Comparison of ENCODE assay signal across 8 cellular contexts in the genomic region with DNA sequence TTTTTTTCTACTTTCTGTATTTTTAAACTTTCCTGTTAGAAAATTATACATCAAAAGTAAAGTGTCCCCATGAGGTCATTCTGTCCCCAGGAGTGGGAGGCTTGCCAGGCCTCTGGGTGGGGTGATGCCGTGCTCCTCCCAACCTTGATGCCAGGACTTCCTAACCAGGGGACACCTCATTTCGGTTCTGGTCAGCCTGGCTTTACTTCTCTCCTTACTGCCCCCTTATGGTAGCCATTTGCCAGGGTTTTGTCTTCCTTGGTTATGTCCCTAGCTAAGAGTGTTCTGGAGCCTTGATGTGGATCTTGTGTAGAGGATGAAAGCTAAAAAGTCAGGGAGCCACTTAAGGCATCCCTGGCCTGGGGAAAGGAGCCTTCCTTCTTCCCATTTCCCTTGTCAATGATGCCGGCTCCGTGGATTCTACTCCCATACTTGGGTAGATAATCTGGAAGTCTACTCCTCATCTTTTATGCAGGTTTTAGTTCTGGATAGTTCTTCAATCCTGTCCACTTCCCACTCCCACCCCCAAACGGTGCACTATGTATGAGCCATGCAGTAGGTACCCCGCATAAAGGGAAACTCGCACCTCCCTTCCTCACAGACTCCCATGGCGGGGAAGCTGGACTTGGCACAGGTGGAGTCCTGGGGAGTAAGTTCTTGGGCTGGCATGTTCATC.
DNase-seq lines count a peak whose midpoint lies in the region; ATAC-seq and TF ChIP-seq lines count a peak whose summit lies in the region.

No MANE protein-coding gene starts in this region.

- intact Hi-C loops in left ventricle myocardium inferior (cut with micrococcal nuclease) (no loop called here), sciatic nerve (cut with DNase I) (no loop called here)
- intact Hi-C loops in CD8-positive, alpha-beta T cell (cut with DNase I, micrococcal nuclease): loop anchor here in 1 of 2 experiments (5.0 kb wide), 1 partner anchor 329 kb away; no protein-coding TSS in a partner anchor

- no peak overlapping the region for H3K27ac ChIP-seq in MM.1S (ENCODE audit: low read length)
- no peak overlapping the region for H3K27ac ChIP-seq in left ventricle myocardium inferior (replicated peaks)
- H3K27ac ChIP-seq in CD8-positive, alpha-beta T cell (ENCODE audit: low read depth, low read length): no peak overlapping the region

- H3K27ac Mint-ChIP-seq in activated T-helper 17 cell treated with anti-CD3 and anti-CD28 coated beads, Interleukin-2, amount 50 U/mL, for 72 hours: no peak overlapping the region
- no peak overlapping the region for H3K27ac Mint-ChIP-seq in CD8-positive, alpha-beta T cell

- H3K9me2 ChIP-seq in MM.1S (replicated peaks; ENCODE audit: insufficient read depth, low read length): no peaks in the 10 kb centered on the region

- H3K4me3 ChIP-seq in MM.1S (ENCODE audit: low read length): no peak overlapping the region
- H3K4me3 ChIP-seq in left ventricle myocardium inferior: no peak overlapping the region
- H3K4me3 ChIP-seq in CD8-positive, alpha-beta T cell (ENCODE audit: low read depth, low read length): no peak overlapping the region

- H3K9ac ChIP-seq in MM.1S (ENCODE audit: low read length): no peak overlapping the region

- no peaks in the 10 kb centered on the region for H3F3A ChIP-seq in MM.1S (ENCODE audit: insufficient read depth, low read length)

- H3K36me3 Mint-ChIP-seq in activated T-helper 17 cell treated with anti-CD3 and anti-CD28 coated beads, Interleukin-2, amount 50 U/mL, for 72 hours (ENCODE audit: low read depth): no peaks in the 10 kb centered on the region
- H3K36me3 Mint-ChIP-seq in CD8-positive, alpha-beta T cell: no peaks in the 10 kb centered on the region

- H3K9me3 Mint-ChIP-seq in activated T-helper 17 cell treated with anti-CD3 and anti-CD28 coated beads, Interleukin-2, amount 50 U/mL, for 72 hours: no peaks in the 10 kb centered on the region
- H3K9me3 Mint-ChIP-seq in CD8-positive, alpha-beta T cell: no peaks in the 10 kb centered on the region

- ATAC-seq in activated T-helper 17 cell treated with anti-CD3 and anti-CD28 coated beads, Interleukin-2, amount 50 U/mL, for 72 hours (replicated peaks): peak; percentile 37
- ATAC-seq in sciatic nerve: peak; percentile 79
- ATAC-seq in CD8-positive, alpha-beta T cell: no peak

- CTCF ChIA-PET in CD8-positive, alpha-beta T cell (lab: Charles Lee): interaction anchor here (0.7 to 1.0 kb wide), 2 partner anchors 11 to 115 kb away, joined by 3 read pairs; no protein-coding TSS in a partner anchor

- H3K9me3 ChIP-seq in MM.1S (replicated peaks; ENCODE audit: insufficient read depth, low read length) (no peaks in the 10 kb centered on the region), left ventricle myocardium inferior (replicated peaks) (no peaks in the 10 kb centered on the region)
- H3K9me3 ChIP-seq in CD8-positive, alpha-beta T cell (ENCODE audit: low read length): no peaks in the 10 kb centered on the region

- TF ChIP-seq CTCF in MM.1S (IDR thresholded peaks at IDR 0.05; ENCODE audit: low read length) (peak; percentile 42), left ventricle myocardium inferior (IDR thresholded peaks at IDR 0.05; ENCODE audit: borderline replicate concordance) (peak; percentile 62)
- TF ChIP-seq CTCF in CD8-positive, alpha-beta T cell (IDR thresholded peaks at IDR 0.05): no peak

- H3K4me1 Mint-ChIP-seq in activated T-helper 17 cell treated with anti-CD3 and anti-CD28 coated beads, Interleukin-2, amount 50 U/mL, for 72 hours: no peaks in the 10 kb centered on the region
- no peaks in the 10 kb centered on the region for H3K4me1 Mint-ChIP-seq in CD8-positive, alpha-beta T cell (ENCODE audit: low read depth)

- H3K27me3 ChIP-seq in MM.1S (replicated peaks; ENCODE audit: insufficient read depth, low read length) (no peaks in the 10 kb centered on the region), left ventricle myocardium inferior (ENCODE audit: low read depth) (peaks cover 38% of the 10 kb centered on the region)
- no peaks in the 10 kb centered on the region for H3K27me3 ChIP-seq in CD8-positive, alpha-beta T cell (ENCODE audit: insufficient read depth, low read length)

- H3K27me3 Mint-ChIP-seq in activated T-helper 17 cell treated with anti-CD3 and anti-CD28 coated beads, Interleukin-2, amount 50 U/mL, for 72 hours: peaks cover 20% of the 10 kb centered on the region
- H3K27me3 Mint-ChIP-seq in CD8-positive, alpha-beta T cell (ENCODE audit: low read depth): peaks cover 8% of the 10 kb centered on the region

- H3K36me3 ChIP-seq in MM.1S (replicated peaks; ENCODE audit: insufficient read depth, low read length) (no peaks in the 10 kb centered on the region), left ventricle myocardium inferior (no peaks in the 10 kb centered on the region)
- H3K36me3 ChIP-seq in CD8-positive, alpha-beta T cell (ENCODE audit: insufficient read depth, low read length): no peaks in the 10 kb centered on the region

- POLR2A ChIA-PET in CD8-positive, alpha-beta T cell (lab: Charles Lee): no interaction called here

- no peak overlapping the region for H3K4me3 Mint-ChIP-seq in activated T-helper 17 cell treated with anti-CD3 and anti-CD28 coated beads, Interleukin-2, amount 50 U/mL, for 72 hours
- no peak overlapping the region for H3K4me3 Mint-ChIP-seq in CD8-positive, alpha-beta T cell

- no peaks in the 10 kb centered on the region for H4K20me1 ChIP-seq in MM.1S (ENCODE audit: insufficient read depth, low read length)

- DNase-seq in activated CD4-positive, alpha-beta T cell treated with anti-CD3 and anti-CD28 coated beads for 48 hours: peak; percentile 27
- no peak for DNase-seq in activated CD4-positive, alpha-beta T cell treated with anti-CD3 and anti-CD28 coated beads, Interleukin-2, amount 50 U/mL, for 4 hours
- DNase-seq in MM.1S: peak; percentile 20
- DNase-seq in left ventricle myocardium inferior: no peak
- no peak for DNase-seq in sciatic nerve (ENCODE audit: low spot score)
- DNase-seq in T1000 (lab: John Stamatoyannopoulos, UW): no peak
- no peak for DNase-seq in CD8-positive, alpha-beta T cell

- H3K79me2 ChIP-seq in MM.1S (ENCODE audit: low read length): no peaks in the 10 kb centered on the region

- H3K4me2 ChIP-seq in MM.1S (ENCODE audit: low read depth, low read length): no peak overlapping the region

- no peak overlapping the region for H2AFZ ChIP-seq in MM.1S (ENCODE audit: low read length)

- no peaks in the 10 kb centered on the region for H3K4me1 ChIP-seq in MM.1S (ENCODE audit: low read length)
- H3K4me1 ChIP-seq in left ventricle myocardium inferior: no peaks in the 10 kb centered on the region
- no peaks in the 10 kb centered on the region for H3K4me1 ChIP-seq in CD8-positive, alpha-beta T cell (ENCODE audit: insufficient read depth, low read length)

Comparison
In these comparisons a context has a peak if more than half of its experiments do, and no peak if none do; other contexts are left out.
1. DNase-seq: peak in activated CD4-positive, alpha-beta T cell treated with anti-CD3 and anti-CD28 coated beads for 48 hours (single experiment) and MM.1S (single experiment); none in activated CD4-positive, alpha-beta T cell treated with anti-CD3 and anti-CD28 coated beads, Interleukin-2, amount 50 U/mL, for 4 hours (0 of 2), left ventricle myocardium inferior (single experiment), sciatic nerve (single experiment), T1000 (single experiment) and CD8-positive, alpha-beta T cell (0 of 7).